Comparison of ENCODE assay signal across 11 cellular contexts in genomic region chr2:162327134-162327769, GRCh38. TPM values are rescaled to one million over a fixed set of nuclear protein-coding genes. Genes with fewer than 3 reads are reported as not detected.
DNase-seq lines count a peak whose midpoint lies in the region; ATAC-seq and TF ChIP-seq lines count a peak whose summit lies in the region.
"Had no signal": no experiment of that assay in that cellular context is flagged by ENCODE, and none has a peak within 500 bp of the region (broad histone marks: within the 10 kb centered on the region; RNA-seq: fewer than 3 reads in every experiment).

No MANE protein-coding gene starts in this region.

- no TSS peak for BruUV-seq in PC-9 (replicated peaks; lab: Mats Ljungman, UMichigan)

- no peaks in the 10 kb centered on the region for H3K9me3 ChIP-seq in PC-9 (ENCODE audit: insufficient read depth, low read depth)

- ATAC-seq in stimulated activated naive CD8-positive, alpha-beta T cell treated with anti-CD3 and anti-CD28 coated beads, Interleukin-15, Interleukin-2, amounts not matched to agents 100 U/mL and 50 U/mL, for 24 hours: no peak
- no peak for ATAC-seq in HG03175 (IDR thresholded peaks at IDR 0.05; ENCODE audit: unreplicated experiment)
- no peak for ATAC-seq in GM18861 (IDR thresholded peaks at IDR 0.05; ENCODE audit: unreplicated experiment)

- H3K4me3 ChIP-seq in PC-9: no peak overlapping the region
- no peak overlapping the region for H3K4me3 ChIP-seq in epithelial cell of proximal tubule (ENCODE audit: low read depth, low read length)
- H3K4me3 ChIP-seq: lung had no signal

- H2AFZ ChIP-seq in PC-9: no peak overlapping the region

- H3F3A ChIP-seq in PC-9 (ENCODE audit: insufficient read depth, low read depth): no peaks in the 10 kb centered on the region

- no peaks in the 10 kb centered on the region for H3K4me1 ChIP-seq in PC-9 (replicated peaks; ENCODE audit: insufficient read depth)

- no peaks in the 10 kb centered on the region for H3K27me3 ChIP-seq in PC-9 (ENCODE audit: insufficient read depth, low read depth)

- no peaks in the 10 kb centered on the region for H3K9me2 ChIP-seq in PC-9 (ENCODE audit: insufficient read depth)

- no peaks in the 10 kb centered on the region for H3K36me3 ChIP-seq in PC-9 (ENCODE audit: low read depth)

- CTCF ChIA-PET in PC-9 (lab: Charles Lee): no interaction called here

- TF ChIP-seq CTCF in PC-9 (conservative IDR thresholded peaks at IDR 0.05) (peak; percentile 70), epithelial cell of proximal tubule (conservative IDR thresholded peaks at IDR 0.05; ENCODE audit: low read depth, low read length) (peak; percentile 66)

- no peaks in the 10 kb centered on the region for H4K20me1 ChIP-seq in PC-9 (ENCODE audit: insufficient read depth)

- POLR2A ChIA-PET in PC-9 (lab: Charles Lee; ENCODE audit: unreplicated experiment): no interaction called here

- DNase-seq in activated naive CD4-positive, alpha-beta T cell treated with Interleukin-2 at 50 U/mL for 16 hours: peak; percentile 9
- no peak for DNase-seq in activated naive CD4-positive, alpha-beta T cell (lab: John Stamatoyannopoulos, UW)
- no peak for DNase-seq in PC-9
- DNase-seq in epithelial cell of proximal tubule (ENCODE audit: low read depth): no peak
- peak; percentile 37 for DNase-seq in stimulated activated naive CD8-positive, alpha-beta T cell treated with anti-CD3 and anti-CD28 coated beads, Interleukin-15, Interleukin-2, amounts not matched to agents 100 U/mL and 50 U/mL, for 24 hours
- DNase-seq in GDM1 (lab: John Stamatoyannopoulos, UW): no peak
- DNase-seq: aorta, SHP77 had no signal

- no peaks in the 10 kb centered on the region for H3K79me2 ChIP-seq in PC-9 (ENCODE audit: low read depth)

- intact Hi-C loops in PC-9 (cut with micrococcal nuclease; ENCODE audit: unreplicated experiment): no loop called here

- no peak overlapping the region for H3K27ac ChIP-seq in PC-9

- no peak overlapping the region for H3K4me2 ChIP-seq in PC-9

RNA-seq across cellular contexts. Expression of gene IFIH1, which starts 8.8 kb away (rescaled TPM):
- 4.7 and 4.8 TPM in 2 replicates for total RNA-seq in PC-9 (2021)
- total RNA-seq in epithelial cell of proximal tubule: 4.8 and 8.4 TPM in 2 replicates

RNA-seq across cellular contexts. Expression of gene GCA, which starts 16.7 kb away (rescaled TPM):
- 13.4 and 14.9 TPM in 2 replicates for total RNA-seq in PC-9 (2021)
- total RNA-seq in epithelial cell of proximal tubule: 20.6 and 41.6 TPM in 2 replicates

Comparison
In these comparisons a context has a peak if more than half of its experiments do, and no peak if none do; other contexts are left out.
1. DNase-seq: peak in activated naive CD4-positive, alpha-beta T cell treated with Interleukin-2 at 50 U/mL for 16 hours (single experiment) and stimulated activated naive CD8-positive, alpha-beta T cell treated with anti-CD3 and anti-CD28 coated beads, Interleukin-15, Interleukin-2, amounts not matched to agents 100 U/mL and 50 U/mL, for 24 hours (single experiment); none in activated naive CD4-positive, alpha-beta T cell (0 of 4), PC-9 (0 of 2), epithelial cell of proximal tubule (single experiment) and GDM1 (single experiment).